Comparison of ENCODE assay signal across 16 cellular contexts in the genomic region with DNA sequence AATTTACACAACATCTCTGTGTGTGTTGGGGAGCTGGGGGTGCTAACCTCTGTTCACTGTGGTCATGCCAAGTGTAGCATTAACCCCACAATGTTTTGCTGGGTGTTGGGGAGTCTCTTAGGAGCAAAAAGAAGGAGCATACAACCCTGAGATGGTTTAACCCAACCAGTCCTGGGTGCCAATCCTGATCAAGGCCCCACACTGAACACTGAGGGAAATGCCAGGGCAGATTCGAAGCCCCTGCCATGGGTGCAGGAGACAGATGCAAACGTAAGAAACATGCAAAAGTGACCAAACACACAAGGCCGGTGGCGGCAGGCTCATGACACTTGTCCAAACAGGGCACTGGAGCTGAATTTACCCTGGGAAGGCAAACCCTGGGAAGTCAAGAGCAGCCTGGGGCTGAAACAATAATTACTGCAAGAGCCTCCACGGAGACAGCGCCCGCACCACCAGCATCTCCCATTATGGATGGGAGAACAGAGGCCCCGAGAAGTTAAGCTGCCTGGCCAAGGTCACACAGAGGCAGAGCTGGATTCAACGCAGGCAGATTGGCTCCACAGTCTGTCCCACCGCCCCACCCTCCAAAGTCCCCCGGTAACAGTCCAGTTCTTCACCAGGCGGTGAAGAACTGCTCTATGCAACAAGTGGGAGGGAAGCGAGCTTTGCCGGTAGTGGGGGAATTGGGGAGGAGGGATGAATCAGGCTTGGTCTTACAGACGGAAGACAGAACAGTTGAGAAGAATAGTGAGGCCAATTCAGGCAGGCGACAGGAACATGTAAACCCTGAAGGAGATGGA. TPM values are rescaled to one million over a fixed set of nuclear protein-coding genes. Genes with fewer than 3 reads are reported as not detected.
DNase-seq lines count a peak whose midpoint lies in the region; ATAC-seq and TF ChIP-seq lines count a peak whose summit lies in the region.
"Had no signal": no experiment of that assay in that cellular context is flagged by ENCODE, and none has a peak within 500 bp of the region (broad histone marks: within the 10 kb centered on the region; RNA-seq: fewer than 3 reads in every experiment).

No MANE protein-coding gene starts in this region.

- TF ChIP-seq CTCF in brain (conservative IDR thresholded peaks at IDR 0.05) (no peak), mucosa of descending colon (IDR thresholded peaks at IDR 0.05) (no peak), prostate gland (IDR thresholded peaks at IDR 0.05) (no peak)

- WGBS in prostate gland = 73% methylated on average over 16 of the region's 16 CpGs

- H3K9me3 ChIP-seq in mucosa of descending colon (no peaks in the 10 kb centered on the region), prostate gland (no peaks in the 10 kb centered on the region), SJCRH30 (replicated peaks) (no peaks in the 10 kb centered on the region)
- H3K9me3 ChIP-seq: vagina had no signal

- H3K36me3 Mint-ChIP-seq in activated T-cell treated with anti-CD3 and anti-CD28 coated beads, Interleukin-2, amount 50 U/mL, for 24 hours (ENCODE audit: low read depth) = peaks cover 19% of the 10 kb centered on the region
- no peaks in the 10 kb centered on the region for H3K36me3 Mint-ChIP-seq in brain

- DNase-seq in activated T-cell treated with anti-CD3 and anti-CD28 coated beads, Interleukin-2, amount 50 U/mL, for 24 hours = peak; percentile 17
- no peak for DNase-seq in activated T-cell treated with anti-CD3 and anti-CD28 coated beads for 4 hours
- DNase-seq in mucosa of descending colon = peak in 2 of 3 donors; percentile 1 to 21
- DNase-seq in substantia nigra (lab: John Stamatoyannopoulos, UW) = no peak
- DNase-seq in KG1 (lab: John Stamatoyannopoulos, UW) = no peak
- no peak for DNase-seq in prostate gland (ENCODE audit: low spot score)
- DNase-seq in SJCRH30 = no peak
- DNase-seq: activated CD4-positive, alpha-beta T cell treated with anti-CD3 and anti-CD28 coated beads for 4 hours; DMS53; foreskin melanocyte; NCI-H1436 treated with DMSO at 0.1 percent for 48 hours had no signal

- H3K27me3 Mint-ChIP-seq in activated T-cell treated with anti-CD3 and anti-CD28 coated beads, Interleukin-2, amount 50 U/mL, for 24 hours = no peaks in the 10 kb centered on the region
- peaks cover 13% of the 10 kb centered on the region for H3K27me3 Mint-ChIP-seq in brain

- H3K4me1 ChIP-seq in mucosa of descending colon (ENCODE audit: low read depth) (peaks cover 19% of the 10 kb centered on the region), prostate gland (replicated peaks) (peaks cover 30% of the 10 kb centered on the region), SJCRH30 (peaks cover 17% of the 10 kb centered on the region)

- H3K27me3 ChIP-seq in prostate gland (replicated peaks; ENCODE audit: insufficient read depth) = no peaks in the 10 kb centered on the region
- H3K27me3 ChIP-seq in SJCRH30 = peaks cover 13% of the 10 kb centered on the region; the same call in 1 of the 2 replicates
- H3K27me3 ChIP-seq: vagina had no signal

- no peaks in the 10 kb centered on the region for H3K36me3 ChIP-seq in mucosa of descending colon (ENCODE audit: low read depth)
- H3K36me3 ChIP-seq in prostate gland = peaks cover 0 to 4% of the 10 kb centered on the region in 2 donors
- no peaks in the 10 kb centered on the region for H3K36me3 ChIP-seq in SJCRH30

- H3K4me3 ChIP-seq in mucosa of descending colon (no peak overlapping the region), prostate gland (no peak overlapping the region), SJCRH30 (no peak overlapping the region)
- H3K4me3 ChIP-seq: vagina had no signal

- intact Hi-C loops in mucosa of descending colon (cut with DNase I, micrococcal nuclease) = no loop called here
- intact Hi-C loops in prostate gland (cut with DNase I) = loop anchor here (10.0 kb wide), 2 partner anchors 1415 to 1695 kb away; a partner anchor contains a TSS

- H3K4me1 Mint-ChIP-seq in activated T-cell treated with anti-CD3 and anti-CD28 coated beads, Interleukin-2, amount 50 U/mL, for 24 hours (ENCODE audit: low read depth) = peaks cover 41% of the 10 kb centered on the region
- peaks cover 47% of the 10 kb centered on the region for H3K4me1 Mint-ChIP-seq in brain

- H3K9me3 Mint-ChIP-seq in activated T-cell treated with anti-CD3 and anti-CD28 coated beads, Interleukin-2, amount 50 U/mL, for 24 hours = no peaks in the 10 kb centered on the region
- no peaks in the 10 kb centered on the region for H3K9me3 Mint-ChIP-seq in brain

- ATAC-seq in mucosa of descending colon = no peak

- no peak overlapping the region for H3K4me3 Mint-ChIP-seq in activated T-cell treated with anti-CD3 and anti-CD28 coated beads, Interleukin-2, amount 50 U/mL, for 24 hours
- H3K4me3 Mint-ChIP-seq in brain = no peak overlapping the region

- peak overlapping the region; percentile 23 for H3K27ac Mint-ChIP-seq in activated T-cell treated with anti-CD3 and anti-CD28 coated beads, Interleukin-2, amount 50 U/mL, for 24 hours
- peak overlapping the region; percentile 7 to 88 (median 51) for H3K27ac Mint-ChIP-seq in brain

- TF ChIP-seq POLR2A in prostate gland (IDR thresholded peaks at IDR 0.05) = no peak

- H3K27ac ChIP-seq in substantia nigra (ENCODE audit: low read depth, low read length, poor library complexity, severe bottlenecking) (peak overlapping the region; percentile 31), prostate gland (peak overlapping the region in 1 of 2 donors; percentile 46), SJCRH30 (no peak overlapping the region)
- H3K27ac ChIP-seq: vagina had no signal

RNA-seq across cellular contexts. Expression of a gene that starts 8.5 kb away (rescaled TPM):
- polyA plus RNA-seq in brain (ENCODE audit: insufficient read depth, low read depth, low replicate concordance) = 12.2 TPM
- total RNA-seq in mucosa of descending colon (10 to 100 TPM; 29.8 to 37.9 (median 36.9) TPM), prostate gland (100 to 1,000 TPM; 111 to 170 TPM)
- total RNA-seq in SJCRH30 (2014; rRNA removed; shearing (Covaris generic)) = 11.5 and 13.0 TPM in 2 replicates

RNA-seq across cellular contexts. Expression of a gene that starts 32.5 kb away (rescaled TPM):
- 0.56 TPM for polyA plus RNA-seq in brain (ENCODE audit: insufficient read depth, low read depth, low replicate concordance)
- total RNA-seq in mucosa of descending colon (under 1 TPM in 1 of 3 donors, not detected in 2; 0.22 TPM), prostate gland (not detected)
- total RNA-seq in SJCRH30 (2014; rRNA removed; shearing (Covaris generic)) = 0.06 and 0.10 TPM in 2 replicates
- total RNA-seq: dermis microvascular lymphatic vessel endothelial cell; NCI-H460; T-helper 1 cell treated with Interleukin-12 subunit alpha and Interleukin-12 subunit beta and Interleukin-4 antibody, amounts not matched to agents 30 ng/mL and 1 ng/mL, for 36 hours; vagina had no signal

RNA-seq across cellular contexts. Expression of a gene that starts 56.9 kb away (rescaled TPM):
- polyA plus RNA-seq in brain (ENCODE audit: insufficient read depth, low read depth, low replicate concordance) = 88.7 TPM
- total RNA-seq in mucosa of descending colon (10 to 100 TPM; 46.3 to 51.5 (median 47.3) TPM), prostate gland (10 to 100 TPM; 70.5 to 93.8 TPM)
- 103 and 107 TPM in 2 replicates for total RNA-seq in SJCRH30 (2014; rRNA removed; shearing (Covaris generic))

Comparison
In these comparisons a context has a peak if more than half of its experiments do, and no peak if none do; other contexts are left out.
1. DNase-seq: peak in activated T-cell treated with anti-CD3 and anti-CD28 coated beads, Interleukin-2, amount 50 U/mL, for 24 hours (single experiment) and mucosa of descending colon (2 of 3); none in activated T-cell treated with anti-CD3 and anti-CD28 coated beads for 4 hours (single experiment), substantia nigra (0 of 49), KG1 (single experiment), prostate gland (single experiment) and SJCRH30 (0 of 2).